8 cellular contexts compared by ENCODE assay signal in genomic region chr4:76148142-76148849, GRCh38. TPM values are rescaled to one million over a fixed set of nuclear protein-coding genes. Genes with fewer than 3 reads are reported as not detected.
DNase-seq lines count a peak whose midpoint lies in the region; ATAC-seq and TF ChIP-seq lines count a peak whose summit lies in the region.

NUP54 (minus strand) TSS chr4:76148397; CDS start chr4:76148374, 23 bp downstream.

- ATAC-seq in GM18502 (IDR thresholded peaks at IDR 0.05; ENCODE audit: poor library complexity, unreplicated experiment) (peak; percentile 98), HG02970 (IDR thresholded peaks at IDR 0.05; ENCODE audit: low FRiP score, unreplicated experiment) (peak; percentile 97), right cardiac atrium (peak; percentile 99 to 100)

- TF ChIP-seq CTCF in ascending aorta (IDR thresholded peaks at IDR 0.05) (no peak), uterus (IDR thresholded peaks at IDR 0.05) (peak in 1 of 4 experiments; percentile 25)

- H3K4me3 ChIP-seq in ascending aorta (peak within 1 kb of the TSS; percentile 85 to 95), right cardiac atrium (ENCODE audit: low read length) (peak within 1 kb of the TSS; percentile 85), uterus (peak within 1 kb of the TSS; percentile 76 to 96)

- intact Hi-C loops in ascending aorta (cut with DNase I), result loop anchor here (2.0 to 5.0 kb wide), 2 partner anchors 157 to 1714 kb away; partner anchors contain the start of genes MRPL1 and SDAD1
- intact Hi-C loops in right cardiac atrium (cut with DNase I), result loop anchor here in 1 of 4 donors (2.0 kb wide), 1 partner anchor 65 kb away; the partner anchor contains the start of gene SCARB2
- intact Hi-C loops in uterus (cut with DNase I; ENCODE audit: low total_unique reads), result no loop called here

- H3K27ac ChIP-seq in ascending aorta (peak within 1 kb of the TSS; percentile 87 to 88), right cardiac atrium (ENCODE audit: low read length) (peak within 1 kb of the TSS; percentile 74), uterus (peak within 1 kb of the TSS; percentile 89 to 92)

- peaks cover 23% of the 10 kb centered on the region for H3K4me1 Mint-ChIP-seq in T-helper 2 cell treated with Interferon-gamma antibody and Interleukin-4, amounts not matched to agents 5 μg/mL and 100 μg/mL, for 36 hours (ENCODE audit: low read depth)

- H3K27ac Mint-ChIP-seq in T-helper 2 cell treated with Interferon-gamma antibody and Interleukin-4, amounts not matched to agents 5 μg/mL and 100 μg/mL, for 36 hours, result peak within 1 kb of the TSS; percentile 93

- WGBS in right cardiac atrium, result under 1% methylated on average over 47 of the region's 47 CpGs

- H3K36me3 Mint-ChIP-seq in T-helper 2 cell treated with Interferon-gamma antibody and Interleukin-4, amounts not matched to agents 5 μg/mL and 100 μg/mL, for 36 hours (ENCODE audit: low read depth), result peaks cover 10% of the 10 kb centered on the region

- DNase-seq in NCI-H1930 (lab: John Stamatoyannopoulos, UW) (peak; percentile 92), ascending aorta (ENCODE audit: low spot score in 2 of 2) (peak; percentile 81 to 98), right cardiac atrium (peak; percentile 95 to 97 (median 97)), pulmonary artery endothelial cell (ENCODE audit: low read depth, low spot score) (peak; percentile 79), uterus (peak; percentile 91 to 94)
- DNase-seq in T-helper 2 cell treated with Interferon-gamma antibody and Interleukin-4, amounts not matched to agents 5 μg/mL and 100 μg/mL, for 36 hours (ENCODE audit: low spot score), result peak; percentile 96

- H3K36me3 ChIP-seq in ascending aorta, result peaks cover 0 to 8% of the 10 kb centered on the region in 2 donors
- no peaks in the 10 kb centered on the region for H3K36me3 ChIP-seq in uterus

- H3K9me3 ChIP-seq in ascending aorta, result no peaks in the 10 kb centered on the region
- no peaks in the 10 kb centered on the region for H3K9me3 ChIP-seq in right cardiac atrium (ENCODE audit: control insufficient read depth, low read length)
- no peaks in the 10 kb centered on the region for H3K9me3 ChIP-seq in uterus

- H3K27me3 Mint-ChIP-seq in T-helper 2 cell treated with Interferon-gamma antibody and Interleukin-4, amounts not matched to agents 5 μg/mL and 100 μg/mL, for 36 hours (ENCODE audit: low read depth), result peaks cover 4% of the 10 kb centered on the region

- H3K27me3 ChIP-seq in ascending aorta (no peaks in the 10 kb centered on the region), right cardiac atrium (ENCODE audit: control insufficient read depth, insufficient read depth) (no peaks in the 10 kb centered on the region), uterus (no peaks in the 10 kb centered on the region)

- H3K4me3 Mint-ChIP-seq in T-helper 2 cell treated with Interferon-gamma antibody and Interleukin-4, amounts not matched to agents 5 μg/mL and 100 μg/mL, for 36 hours, result peak within 1 kb of the TSS; percentile 93

- H3K9me3 Mint-ChIP-seq in T-helper 2 cell treated with Interferon-gamma antibody and Interleukin-4, amounts not matched to agents 5 μg/mL and 100 μg/mL, for 36 hours, result no peaks in the 10 kb centered on the region

- peaks cover 0 to 24% of the 10 kb centered on the region in 2 donors for H3K4me1 ChIP-seq in ascending aorta
- no peaks in the 10 kb centered on the region for H3K4me1 ChIP-seq in right cardiac atrium (ENCODE audit: control insufficient read depth, insufficient read depth, low read length)
- H3K4me1 ChIP-seq in uterus, result no peaks in the 10 kb centered on the region

- peak; percentile 63 to 80 for TF ChIP-seq POLR2A in uterus (IDR thresholded peaks at IDR 0.05)

RNA-seq across cellular contexts. Expression of gene NUP54, which starts in this region (rescaled TPM):
- 20.2 TPM for total RNA-seq in ascending aorta
- 10 to 100 TPM; 22.9 to 24.9 (median 23.5) TPM for total RNA-seq in right cardiac atrium
- 11.7 TPM for polyA plus RNA-seq in right cardiac atrium
- 61.2 and 72.6 TPM in 2 replicates for total RNA-seq in pulmonary artery endothelial cell
- total RNA-seq in uterus, result 10 to 100 TPM; 31.2 to 99.5 (median 62.6) TPM

Comparison
In these comparisons a context has a peak if more than half of its experiments do, and no peak if none do; other contexts are left out.
1. Peak in every context shown above with its lines: DNase-seq, ATAC-seq, H3K4me3 ChIP-seq and H3K27ac ChIP-seq.